Comparison of ENCODE assay signal across 9 cellular contexts in the genomic region with DNA sequence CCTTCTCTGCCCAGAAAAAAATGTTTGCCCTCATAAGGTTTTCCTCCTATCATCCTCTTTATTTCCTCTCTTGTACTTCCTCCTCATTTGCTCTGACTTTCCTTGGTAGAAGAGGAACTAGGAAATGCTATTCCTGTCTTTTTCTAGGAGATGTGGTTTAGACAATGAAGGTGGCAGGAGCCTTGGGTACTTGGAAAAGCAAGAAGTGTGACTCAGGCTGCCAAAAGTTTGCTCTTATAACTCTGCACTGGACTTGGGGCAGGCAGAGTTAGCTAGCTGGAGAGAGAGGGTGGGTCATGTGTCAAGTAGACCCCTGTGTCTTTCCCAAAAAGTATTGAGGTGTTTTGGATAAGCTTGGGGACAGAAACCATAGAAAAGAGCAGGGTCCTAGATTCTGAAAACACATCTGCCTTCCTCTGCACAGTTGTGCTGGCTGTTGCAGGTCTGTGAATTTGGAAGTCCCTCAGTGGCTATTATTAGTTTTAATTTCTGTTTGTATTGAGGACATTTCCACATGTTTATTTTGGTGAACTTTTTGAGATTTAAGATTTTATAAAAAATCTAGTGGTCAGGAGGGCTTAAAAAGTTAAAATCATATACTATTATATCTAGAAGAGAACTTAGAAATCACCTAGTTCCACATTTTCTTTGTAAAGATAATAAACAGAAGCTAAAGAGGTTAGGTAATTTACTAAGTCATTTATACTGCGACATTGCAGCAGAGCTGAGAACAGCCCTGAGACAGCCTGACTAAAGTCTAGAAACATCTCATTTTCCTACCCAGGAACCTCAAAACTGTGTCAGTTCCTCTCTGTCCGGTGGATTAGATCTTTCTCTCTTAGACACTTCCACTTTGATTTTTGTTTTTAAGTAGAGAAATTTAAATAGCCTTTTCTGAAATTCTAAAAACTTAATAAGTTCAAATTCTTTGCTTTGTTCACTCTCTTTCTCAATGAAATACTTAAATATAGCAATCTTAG. TPM values are rescaled to one million over a fixed set of nuclear protein-coding genes. Genes with fewer than 3 reads are reported as not detected.
A peak's percentile ranks its signal among the peaks of the same experiment; 100 is the strongest.
DNase-seq lines count a peak whose midpoint lies in the region; ATAC-seq and TF ChIP-seq lines count a peak whose summit lies in the region.
"Had no signal": no experiment of that assay in that cellular context is flagged by ENCODE, and none has a peak within 500 bp of the region (broad histone marks: within the 10 kb centered on the region; RNA-seq: fewer than 3 reads in every experiment).

No MANE protein-coding gene starts in this region.

- no peak for DNase-seq in activated CD4-positive, alpha-beta T cell treated with anti-CD3 and anti-CD28 coated beads for 36 hours
- DNase-seq in activated CD4-positive, alpha-beta T cell treated with anti-CD3 and anti-CD28 coated beads for 4 hours: no peak
- no peak for DNase-seq in spleen
- DNase-seq in activated T-cell treated with anti-CD3 and anti-CD28 coated beads, Interleukin-2, amount 50 U/mL, for 24 hours: no peak
- no peak for DNase-seq in LoVo (ENCODE audit: low spot score)
- no peak for DNase-seq in DMS79 (lab: John Stamatoyannopoulos, UW)
- DNase-seq: tibial artery had no signal

- H3K27me3 ChIP-seq in spleen (replicated peaks in 1 of 7): no peaks in the 10 kb centered on the region
- H3K27me3 ChIP-seq: tibial artery had no signal

- H3K27ac ChIP-seq in spleen: peak overlapping the region in 5 of 8 donors; percentile 0 to 43 (median 39)
- H3K27ac ChIP-seq: tibial artery had no signal

- no peaks in the 10 kb centered on the region for H3K9me3 Mint-ChIP-seq in activated CD4-positive, alpha-beta T cell treated with anti-CD3 and anti-CD28 coated beads for 36 hours (ENCODE audit: low read depth)
- H3K9me3 Mint-ChIP-seq in activated T-cell treated with anti-CD3 and anti-CD28 coated beads, Interleukin-2, amount 50 U/mL, for 24 hours: no peaks in the 10 kb centered on the region

- peak; percentile 78 for ATAC-seq in activated CD4-positive, alpha-beta T cell treated with anti-CD3 and anti-CD28 coated beads for 36 hours
- ATAC-seq in GM21786 (IDR thresholded peaks at IDR 0.05; ENCODE audit: unreplicated experiment): peak; percentile 96
- peak; percentile 96 for ATAC-seq in HG03378 (IDR thresholded peaks at IDR 0.05; ENCODE audit: unreplicated experiment)

- POLR2A ChIA-PET in activated CD4-positive, alpha-beta T cell treated with anti-CD3 and anti-CD28 coated beads for 36 hours (lab: Charles Lee): no interaction called here

- peaks cover 34% of the 10 kb centered on the region for H3K4me1 Mint-ChIP-seq in activated CD4-positive, alpha-beta T cell treated with anti-CD3 and anti-CD28 coated beads for 36 hours
- H3K4me1 Mint-ChIP-seq in activated T-cell treated with anti-CD3 and anti-CD28 coated beads, Interleukin-2, amount 50 U/mL, for 24 hours (ENCODE audit: low read depth): peaks cover 17% of the 10 kb centered on the region

- no peaks in the 10 kb centered on the region for H3K27me3 Mint-ChIP-seq in activated CD4-positive, alpha-beta T cell treated with anti-CD3 and anti-CD28 coated beads for 36 hours
- no peaks in the 10 kb centered on the region for H3K27me3 Mint-ChIP-seq in activated T-cell treated with anti-CD3 and anti-CD28 coated beads, Interleukin-2, amount 50 U/mL, for 24 hours

- no peaks in the 10 kb centered on the region for H3K9me3 ChIP-seq in spleen
- H3K9me3 ChIP-seq: tibial artery had no signal

- WGBS in spleen, 5 donors: 30 to 60% (median 35%) methylated on average over 2 of the region's 2 CpGs

- H3K4me3 Mint-ChIP-seq in activated CD4-positive, alpha-beta T cell treated with anti-CD3 and anti-CD28 coated beads for 36 hours: no peak overlapping the region
- H3K4me3 Mint-ChIP-seq in activated T-cell treated with anti-CD3 and anti-CD28 coated beads, Interleukin-2, amount 50 U/mL, for 24 hours: no peak overlapping the region

- no peak overlapping the region for H3K4me3 ChIP-seq in spleen
- H3K4me3 ChIP-seq: tibial artery had no signal

- TF ChIP-seq CTCF in spleen (IDR thresholded peaks at IDR 0.05 in 8 of 11, conservative IDR thresholded peaks at IDR 0.05 in 3 of 11): no peak

- H3K36me3 Mint-ChIP-seq in activated CD4-positive, alpha-beta T cell treated with anti-CD3 and anti-CD28 coated beads for 36 hours (ENCODE audit: low read depth): peaks cover 68% of the 10 kb centered on the region
- peaks cover 87% of the 10 kb centered on the region for H3K36me3 Mint-ChIP-seq in activated T-cell treated with anti-CD3 and anti-CD28 coated beads, Interleukin-2, amount 50 U/mL, for 24 hours (ENCODE audit: low read depth)

- peaks cover 0 to 50% (median 5%) of the 10 kb centered on the region in 6 donors for H3K4me1 ChIP-seq in spleen

- no peak for TF ChIP-seq POLR2A in spleen (IDR thresholded peaks at IDR 0.05)

- peaks cover 0 to 99% (median 37%) of the 10 kb centered on the region in 6 donors for H3K36me3 ChIP-seq in spleen

- H3K27ac Mint-ChIP-seq in activated CD4-positive, alpha-beta T cell treated with anti-CD3 and anti-CD28 coated beads for 36 hours: no peak overlapping the region
- no peak overlapping the region for H3K27ac Mint-ChIP-seq in activated T-cell treated with anti-CD3 and anti-CD28 coated beads, Interleukin-2, amount 50 U/mL, for 24 hours

- intact Hi-C loops in activated CD4-positive, alpha-beta T cell treated with anti-CD3 and anti-CD28 coated beads for 36 hours (cut with DNase I, micrococcal nuclease): loop anchor here (2.0 to 5.0 kb wide), 2 partner anchors 15 to 83 kb away; partner anchors contain the start of gene INSIG2 (in 1 of the 2)
- intact Hi-C loops in spleen (cut with DNase I; ENCODE audit: low total_unique reads): no loop called here

- CTCF ChIA-PET in activated CD4-positive, alpha-beta T cell treated with anti-CD3 and anti-CD28 coated beads for 36 hours (lab: Charles Lee): interaction anchor here (0.7 to 1.0 kb wide), 3 partner anchors 59 to 118 kb away, joined by 3 to 4 read pairs (median 3); no protein-coding TSS in a partner anchor

RNA-seq across cellular contexts. Expression of gene INSIG2, which starts 16.0 kb away (rescaled TPM):
- 10 to 100 TPM; 23.5 to 56.4 TPM for total RNA-seq in activated CD4-positive, alpha-beta T cell treated with anti-CD3 and anti-CD28 coated beads for 36 hours
- 10 to 100 TPM; 23.9 to 42.7 (median 33.7) TPM for total RNA-seq in spleen
- polyA plus RNA-seq in spleen: 10 to 100 TPM; 11.5 to 15.4 (median 12.3) TPM
